8 cellular contexts compared by ENCODE assay signal in the genomic region with DNA sequence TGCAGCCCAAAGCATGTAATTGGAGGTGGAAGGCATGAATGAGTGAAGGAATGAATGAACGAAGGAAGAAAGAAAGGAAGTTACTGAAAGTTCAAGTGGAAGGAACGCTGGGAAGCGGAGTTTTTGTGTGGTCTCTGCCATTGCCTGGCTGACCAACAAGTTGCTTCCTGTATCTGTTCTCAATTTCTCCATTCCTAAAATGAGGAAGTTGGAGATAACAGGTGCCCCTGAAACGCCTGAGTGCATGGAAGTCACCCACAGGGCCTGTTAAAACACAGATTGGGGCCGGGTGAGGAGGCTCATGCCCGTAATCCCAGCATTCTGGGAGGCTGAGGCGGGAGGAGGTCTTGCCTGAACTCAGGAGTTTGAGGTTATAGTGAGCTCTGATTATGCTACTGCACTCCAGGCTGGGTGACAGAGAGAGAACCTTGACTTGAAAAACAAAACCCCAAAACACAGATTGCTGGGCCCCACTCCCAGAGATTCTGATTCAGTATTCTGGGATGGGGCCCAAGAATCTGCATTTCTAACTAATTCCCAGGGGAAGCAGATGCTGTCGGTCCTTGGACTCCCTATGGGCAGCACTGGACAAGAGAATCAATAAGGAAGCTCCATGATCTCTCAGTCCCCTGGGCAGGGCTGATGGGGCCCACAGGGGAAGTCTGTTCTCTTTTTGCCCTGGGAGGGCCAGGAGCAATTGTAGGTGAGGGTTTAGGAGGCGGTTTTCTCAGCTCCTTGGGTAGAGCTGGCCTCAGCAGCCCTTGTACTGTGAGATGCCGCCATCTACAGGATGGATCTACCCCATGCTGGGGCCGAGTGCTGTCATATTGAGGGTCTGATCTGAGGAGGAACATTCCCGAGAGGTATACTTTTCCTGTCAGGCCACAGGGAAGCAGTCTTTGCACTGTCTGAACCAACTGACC. TPM values are rescaled to one million over a fixed set of nuclear protein-coding genes. Genes with fewer than 3 reads are reported as not detected.
DNase-seq lines count a peak whose midpoint lies in the region; ATAC-seq, FAIRE-seq and TF ChIP-seq lines count a peak whose summit lies in the region.

No MANE protein-coding gene starts in this region.

- no peak overlapping the region for H4K12ac ChIP-seq in trophoblast cell (ENCODE audit: low read depth, low read length)

- H3K18ac ChIP-seq in trophoblast cell (ENCODE audit: low read length): no peak overlapping the region

- H4K20me1 ChIP-seq in OCI-LY3 (ENCODE audit: insufficient read depth, low read length): no peaks in the 10 kb centered on the region

- H3K27me3 ChIP-seq in OCI-LY3 (ENCODE audit: low read depth, low read length) (no peaks in the 10 kb centered on the region), trophoblast cell (ENCODE audit: insufficient read depth, low read length) (no peaks in the 10 kb centered on the region)

- no peak overlapping the region for H4K8ac ChIP-seq in trophoblast cell (ENCODE audit: low read depth, low read length)

- POLR2A ChIA-PET in AG04449 (lab: Yijun Ruan, JAX): interaction anchor here (0.9 to 1.0 kb wide), 2 partner anchors 91 to 92 kb away, joined by 3 read pairs; a partner anchor contains a TSS

- H2AFZ ChIP-seq in OCI-LY3 (ENCODE audit: low read depth, low read length) (no peak overlapping the region), trophoblast cell (ENCODE audit: insufficient read depth, low read length, poor library complexity) (no peak overlapping the region)

- no peak overlapping the region for H3K4me3 ChIP-seq in AG04449 (ENCODE audit: low read depth, low read length)
- H3K4me3 ChIP-seq in OCI-LY3 (ENCODE audit: low read length): peak overlapping the region; percentile 61
- H3K4me3 ChIP-seq in trophoblast cell (ENCODE audit: low read depth, low read length): no peak overlapping the region

- TF ChIP-seq CTCF in AG04449 (IDR thresholded peaks at IDR 0.05; ENCODE audit: insufficient read depth, low read length, missing control alignments): peak; percentile 66
- TF ChIP-seq CTCF in OCI-LY3 (IDR thresholded peaks at IDR 0.05; ENCODE audit: low read depth, low read length): peak; percentile 82

- H3K79me2 ChIP-seq in OCI-LY3 (ENCODE audit: low read length) (peaks cover 25% of the 10 kb centered on the region), trophoblast cell (ENCODE audit: control insufficient read depth, insufficient read depth, low read length, poor library complexity) (no peaks in the 10 kb centered on the region)

- H3K9me3 ChIP-seq in OCI-LY3 (ENCODE audit: insufficient read depth, low read length) (no peaks in the 10 kb centered on the region), trophoblast cell (ENCODE audit: insufficient read depth, low read depth, low read length) (no peaks in the 10 kb centered on the region)

- CTCF ChIA-PET in AG04449 (lab: Yijun Ruan, JAX): interaction anchor here (0.7 to 3.3 kb wide), 24 partner anchors 7 to 153 kb away, joined by 3 to 53 read pairs (median 4); a partner anchor contains a TSS

- H3K4me1 ChIP-seq in OCI-LY3 (ENCODE audit: low read length): peaks cover 53% of the 10 kb centered on the region
- H3K4me1 ChIP-seq in trophoblast cell (ENCODE audit: control insufficient read depth in 1 of 2, insufficient read depth in 2 of 2, low read length in 2 of 2): no peaks in the 10 kb centered on the region

- no peak overlapping the region for H2BK12ac ChIP-seq in trophoblast cell (ENCODE audit: low read length)

- H3K27ac ChIP-seq in OCI-LY3 (ENCODE audit: low read length) (peak overlapping the region; percentile 89), trophoblast cell (ENCODE audit: low read depth, low read length) (no peak overlapping the region)

- H2BK5ac ChIP-seq in trophoblast cell (ENCODE audit: low read depth, low read length, poor library complexity): no peak overlapping the region

- H3K14ac ChIP-seq in trophoblast cell (ENCODE audit: low read length): no peak overlapping the region

- no peak overlapping the region for H2BK120ac ChIP-seq in trophoblast cell (ENCODE audit: insufficient read depth, low read length, poor library complexity)

- H3K79me1 ChIP-seq in trophoblast cell (ENCODE audit: low read length): no peaks in the 10 kb centered on the region

- H3K36me3 ChIP-seq in OCI-LY3 (replicated peaks; ENCODE audit: low read depth, low read length) (peaks cover 4% of the 10 kb centered on the region), trophoblast cell (ENCODE audit: control insufficient read depth in 1 of 2, insufficient read depth in 2 of 2, low read length in 2 of 2) (no peaks in the 10 kb centered on the region)

- H3K23ac ChIP-seq in trophoblast cell (ENCODE audit: low read length): no peak overlapping the region

- no peak for TF ChIP-seq POLR2A in GM12892 (IDR thresholded peaks at IDR 0.05; ENCODE audit: low read depth, low read length)

- H3K9ac ChIP-seq in OCI-LY3 (ENCODE audit: low read length) (peak overlapping the region; percentile 77), trophoblast cell (ENCODE audit: low read length) (no peak overlapping the region)

- peak; percentile 95 for FAIRE-seq in GM12892 (lab: Jason Lieb, UNC)

- DNase-seq in AG04449 (ENCODE audit: low read depth, low spot score) (no peak), GM12892 (ENCODE audit: insufficient read length) (peak; percentile 66), activated T-helper 1 cell treated with Interleukin-2 at 50 U/mL for 16 hours (ENCODE audit: low read depth) (peak; percentile 7), glomerular visceral epithelial cell (ENCODE audit: extremely low spot score) (peak; percentile 89), trophoblast cell (peak; percentile 77 to 82), middle frontal gyrus (ENCODE audit: extremely low spot score, low spot score) (no peak)

- no peak overlapping the region for H4K91ac ChIP-seq in trophoblast cell (ENCODE audit: low read depth, low read length)

- H3K4me2 ChIP-seq in OCI-LY3 (ENCODE audit: low read length) (peak overlapping the region; percentile 98), trophoblast cell (ENCODE audit: low read length) (no peak overlapping the region)

- ATAC-seq in HG03442 (IDR thresholded peaks at IDR 0.05; ENCODE audit: unreplicated experiment): peak; percentile 68

- H3K4ac ChIP-seq in trophoblast cell (ENCODE audit: low read depth, low read length): no peak overlapping the region

- WGBS in trophoblast cell (ENCODE audit: extremely low coverage, insufficient coverage, insufficient read length): 100% methylated on average over 1 of the region's 12 CpGs

- H2AK5ac ChIP-seq in trophoblast cell (ENCODE audit: low read length): no peak overlapping the region

RNA-seq across cellular contexts. Expression of a gene that starts 3.3 kb away (rescaled TPM):
- polyA plus RNA-seq in GM12892 (2012; ENCODE audit: missing spikeins): 5.2 TPM
- polyA plus RNA-seq in trophoblast cell (2013): 0.01 TPM in 2 replicates

RNA-seq across cellular contexts. Expression of a gene that starts 43.2 kb away (rescaled TPM):
- polyA plus RNA-seq in GM12892 (2012; ENCODE audit: missing spikeins): 112 TPM
- 125 and 134 TPM in 2 replicates for polyA plus RNA-seq in trophoblast cell (2013)

RNA-seq across cellular contexts. Expression of a gene that starts 48.4 kb away (rescaled TPM):
- polyA plus RNA-seq in GM12892 (2012; ENCODE audit: missing spikeins): 48.9 TPM
- polyA plus RNA-seq in trophoblast cell (2013): 3.6 and 3.7 TPM in 2 replicates

Comparison
In these comparisons a context has a peak if more than half of its experiments do, and no peak if none do; other contexts are left out.
1. DNase-seq: peak in GM12892 (single experiment), activated T-helper 1 cell treated with Interleukin-2 at 50 U/mL for 16 hours (single experiment), glomerular visceral epithelial cell (single experiment) and trophoblast cell (2 of 2); none in AG04449 (single experiment) and middle frontal gyrus (single experiment).